In the genomic region with DNA sequence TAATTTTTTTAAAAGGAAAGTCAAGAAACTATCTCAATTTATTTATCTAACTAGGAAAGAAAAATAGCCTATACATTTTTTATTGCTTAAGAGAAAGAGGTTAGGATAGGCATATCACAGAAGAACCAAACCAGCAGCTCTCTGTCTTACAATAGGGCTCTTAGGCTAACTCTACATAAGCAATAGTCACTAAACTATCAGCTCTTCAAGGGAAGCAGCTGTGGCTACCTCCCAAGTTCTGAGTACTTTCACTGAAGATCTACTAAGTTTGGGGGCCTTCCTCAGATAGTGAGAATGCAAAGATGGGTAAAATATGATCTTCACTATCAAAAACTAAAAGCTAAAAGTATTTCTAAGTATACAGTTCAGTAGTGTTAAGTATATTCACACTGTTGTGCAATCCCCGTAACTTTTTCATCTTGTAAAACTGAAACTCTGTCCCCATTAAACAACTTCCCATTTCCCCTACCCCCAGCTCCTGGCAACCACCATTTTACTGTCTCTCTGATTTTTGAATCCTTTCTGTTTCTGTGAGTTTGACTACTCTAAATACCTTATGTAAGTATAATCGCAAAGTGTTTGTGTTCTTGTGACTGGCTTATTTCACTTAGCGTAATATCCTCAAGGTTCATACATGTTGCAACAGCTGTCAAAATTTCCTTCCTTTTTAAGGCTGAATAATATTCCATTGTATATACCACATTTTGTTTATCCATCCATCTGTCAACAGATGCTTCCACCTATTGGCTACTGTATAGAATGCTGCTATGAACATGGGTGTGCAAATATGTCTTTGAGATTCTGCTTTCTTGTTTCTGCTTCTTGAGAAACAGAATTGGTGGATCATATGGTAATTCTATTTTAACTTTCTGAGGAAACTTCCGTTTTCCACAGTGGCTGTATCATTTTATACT, we compare ENCODE assay signal across 27 cellular contexts.
DNase-seq lines count a peak whose midpoint lies in the region; ATAC-seq, FAIRE-seq and TF ChIP-seq lines count a peak whose summit lies in the region.
"Had no signal": no experiment of that assay in that cellular context is flagged by ENCODE, and none has a peak within 500 bp of the region (broad histone marks: within the 10 kb centered on the region; RNA-seq: fewer than 3 reads in every experiment).

No MANE protein-coding gene starts in this region.

- no peak for TF ChIP-seq RAD21 in HepG2 (CRISPR knock-in tag; IDR thresholded peaks at IDR 0.05)

- H3K27me3 Mint-ChIP-seq in activated CD4-positive, alpha-beta T cell treated with anti-CD3 and anti-CD28 coated beads, Interleukin-2, amount 10 ng/mL, durations not matched to agents 7 days and 5 days = no peaks in the 10 kb centered on the region

- intact Hi-C loops in right lobe of liver (cut with DNase I) (no loop called here), HepG2 (cut with micrococcal nuclease; ENCODE audit: unreplicated experiment) (no loop called here)

- H3K27me3 ChIP-seq in right lobe of liver (no peaks in the 10 kb centered on the region), HepG2 (ENCODE audit: control insufficient read depth in 1 of 2, insufficient read depth in 2 of 2, low read length in 2 of 2) (no peaks in the 10 kb centered on the region)
- H3K27me3 ChIP-seq: BE2C, cardiac muscle cell, dorsolateral prefrontal cortex, foreskin keratinocyte had no signal

- H3K4me3 ChIP-seq in right lobe of liver = no peak overlapping the region
- no peak overlapping the region for H3K4me3 ChIP-seq in HepG2 (replicated peaks in 1 of 3; ENCODE audit: insufficient read depth in 1 of 3, low read depth in 2 of 3, low read length in 3 of 3)
- H3K4me3 ChIP-seq: A549, cardiac muscle cell, dorsolateral prefrontal cortex, smooth muscle cell had no signal

- H3K36me3 ChIP-seq in right lobe of liver (no peaks in the 10 kb centered on the region), HepG2 (replicated peaks in 1 of 2; ENCODE audit: control insufficient read depth in 1 of 2, insufficient read depth in 2 of 2, low read length in 2 of 2) (no peaks in the 10 kb centered on the region; a peak in 2 of 5 replicates)
- H3K36me3 ChIP-seq: BE2C, cardiac muscle cell had no signal

- no peak overlapping the region for H3K9ac ChIP-seq in HepG2 (ENCODE audit: insufficient read depth, low read depth, low read length)

- CTCF ChIA-PET in HepG2 (lab: Yijun Ruan, JAX; ENCODE audit: low intra/inter-chr PET ratio, low total read pairs) = no interaction called here
- CTCF ChIA-PET in activated CD4-positive, alpha-beta T cell treated with anti-CD3 and anti-CD28 coated beads, Interleukin-2, amount 10 ng/mL, durations not matched to agents 7 days and 5 days (lab: Charles Lee) = interaction anchor here (0.7 kb wide), 1 partner anchor 14 kb away, joined by 3 read pairs; no protein-coding TSS in a partner anchor

- no peak for TF ChIP-seq EP300 in HepG2 (IDR thresholded peaks at IDR 0.05; ENCODE audit: low read depth in 2 of 2, low read length in 2 of 2)
- no peak for TF ChIP-seq EP300 in HepG2 (CRISPR knock-in tag; IDR thresholded peaks at IDR 0.05; ENCODE audit: borderline replicate concordance)

- DNase-seq in right lobe of liver (no peak), HepG2 (ENCODE audit: low spot score) (no peak), NOMO-1 (lab: John Stamatoyannopoulos, UW; ENCODE audit: unreplicated experiment in 2 of 2) (peak; percentile 74 to 90)
- DNase-seq in activated CD4-positive, alpha-beta T cell treated with anti-CD3 and anti-CD28 coated beads, Interleukin-2, amount 10 ng/mL, durations not matched to agents 7 days and 5 days = no peak
- DNase-seq in stimulated activated naive CD8-positive, alpha-beta T cell treated with anti-CD3 and anti-CD28 coated beads, Interleukin-15, Interleukin-2, amounts not matched to agents 100 U/mL and 50 U/mL, for 24 hours = no peak
- DNase-seq: activated CD4-positive, alpha-beta T cell treated with anti-CD3 and anti-CD28 coated beads, Interleukin-2, amount 50 U/mL, for 1 hour; activated CD8-positive, alpha-beta memory T cell treated with anti-CD3 and anti-CD28 coated beads, Interleukin-2, amount 50 U/mL, for 4 hours; activated effector memory CD4-positive, alpha-beta T cell treated with anti-CD3 and anti-CD28 coated beads, Interleukin-2, amount 50 U/mL, for 16 hours; amygdala; BE2C; dorsolateral prefrontal cortex; foreskin keratinocyte; islet precursor cell; NCI-H1417 treated with DMSO at 0.1 percent for 48 hours; NCI-H524; nucleus accumbens; PC-3; SHP77; stimulated activated CD4-positive, alpha-beta T cell treated with anti-CD3 and anti-CD28 coated beads, Interleukin-4, amount 100 ng/mL, for 24 hours; T-helper 1 cell had no signal

- 73% methylated on average over 4 of the region's 4 CpGs for WGBS in right lobe of liver (ENCODE audit: insufficient coverage, low coverage, low lambda C conversion rate, missing lambda C conversion rate)
- WGBS in HepG2 (ENCODE audit: low lambda C conversion rate) = 97% methylated on average over 4 of the region's 4 CpGs
- 58 to 96% (median 70%) methylated on average over 4 of the region's 4 CpGs for WGBS in adipose tissue, 3 donors

- no peaks in the 10 kb centered on the region for H4K20me1 ChIP-seq in HepG2 (ENCODE audit: insufficient read depth, low read length)

- no peak overlapping the region for H3K4me3 Mint-ChIP-seq in activated CD4-positive, alpha-beta T cell treated with anti-CD3 and anti-CD28 coated beads, Interleukin-2, amount 10 ng/mL, durations not matched to agents 7 days and 5 days

- H3K27ac Mint-ChIP-seq in activated CD4-positive, alpha-beta T cell treated with anti-CD3 and anti-CD28 coated beads, Interleukin-2, amount 10 ng/mL, durations not matched to agents 7 days and 5 days = no peak overlapping the region

- peak in 3 of 4 donors; percentile 24 to 41 (median 38) for ATAC-seq in right lobe of liver
- ATAC-seq in HepG2 = no peak
- ATAC-seq in HG03521 (IDR thresholded peaks at IDR 0.05; ENCODE audit: unreplicated experiment) = no peak
- no peak for ATAC-seq in HG03439 (IDR thresholded peaks at IDR 0.05; ENCODE audit: unreplicated experiment)
- ATAC-seq in stimulated activated naive CD8-positive, alpha-beta T cell treated with anti-CD3 and anti-CD28 coated beads, Interleukin-15, Interleukin-2, amounts not matched to agents 100 U/mL and 50 U/mL, for 24 hours = no peak
- ATAC-seq: A549, foreskin keratinocyte, PC-3 had no signal

- no peak overlapping the region for H3K4me2 ChIP-seq in HepG2 (ENCODE audit: low read depth, low read length)
- H3K4me2 ChIP-seq: A549, smooth muscle cell had no signal

- in situ Hi-C loops in HepG2 (cut with HindIII; ENCODE audit: extremely low pct_ligation_motif_present, low pct_unique_long_range_greater_than_20kb) = no loop called here

- no peak overlapping the region for H2AFZ ChIP-seq in HepG2 (ENCODE audit: low read length)

- no peaks in the 10 kb centered on the region for H3K79me2 ChIP-seq in HepG2 (ENCODE audit: insufficient read depth, low read length)

- H3K9me3 Mint-ChIP-seq in activated CD4-positive, alpha-beta T cell treated with anti-CD3 and anti-CD28 coated beads, Interleukin-2, amount 10 ng/mL, durations not matched to agents 7 days and 5 days = peaks cover 15% of the 10 kb centered on the region

- TF ChIP-seq CTCF in right lobe of liver (IDR thresholded peaks at IDR 0.05) (no peak), HepG2 (CRISPR knock-in tag; IDR thresholded peaks at IDR 0.05) (no peak)

- H3K4me1 ChIP-seq in right lobe of liver (no peaks in the 10 kb centered on the region), HepG2 (ENCODE audit: insufficient read depth, low read length) (no peaks in the 10 kb centered on the region)
- H3K4me1 ChIP-seq: A549 had no signal

- TF ChIP-seq POLR2A in right lobe of liver (IDR thresholded peaks at IDR 0.05) = no peak
- no peak for TF ChIP-seq POLR2A in HepG2 (IDR thresholded peaks at IDR 0.05; ENCODE audit: insufficient read depth in 1 of 2, low read depth in 2 of 2, low read length in 2 of 2)

- peaks cover 9% of the 10 kb centered on the region for H3K36me3 Mint-ChIP-seq in activated CD4-positive, alpha-beta T cell treated with anti-CD3 and anti-CD28 coated beads, Interleukin-2, amount 10 ng/mL, durations not matched to agents 7 days and 5 days (ENCODE audit: low read depth)

- no TSS peak for BruUV-seq in HepG2 (replicated peaks; lab: Mats Ljungman, UMichigan)

- POLR2A ChIA-PET in HepG2 (lab: Yijun Ruan, JAX) = no interaction called here
- POLR2A ChIA-PET in activated CD4-positive, alpha-beta T cell treated with anti-CD3 and anti-CD28 coated beads, Interleukin-2, amount 10 ng/mL, durations not matched to agents 7 days and 5 days (lab: Charles Lee) = interaction anchor here (0.7 kb wide), 1 partner anchor 68 kb away, joined by 4 read pairs; no protein-coding TSS in a partner anchor

- H3K9me3 ChIP-seq in right lobe of liver (no peaks in the 10 kb centered on the region), HepG2 (ENCODE audit: low read length) (no peaks in the 10 kb centered on the region)
- H3K9me3 ChIP-seq: A549, BE2C had no signal

- H3K4me1 Mint-ChIP-seq in activated CD4-positive, alpha-beta T cell treated with anti-CD3 and anti-CD28 coated beads, Interleukin-2, amount 10 ng/mL, durations not matched to agents 7 days and 5 days = no peaks in the 10 kb centered on the region

- no peak for FAIRE-seq in HepG2 (lab: Jason Lieb, UNC)
- FAIRE-seq: A549 had no signal

- H3K27ac ChIP-seq in right lobe of liver (no peak overlapping the region), HepG2 (ENCODE audit: extremely low read length, insufficient read depth, low read length) (no peak overlapping the region), adipose tissue (ENCODE audit: low read depth, low read length) (peak overlapping the region; percentile 66)
- H3K27ac ChIP-seq: A549, cardiac muscle cell, dorsolateral prefrontal cortex, epithelial cell of prostate, foreskin keratinocyte had no signal

TF ChIP-seq in HepG2, 621 proteins besides CTCF, POLR2A, EP300 and RAD21 (continues in another document):
- TF ChIP-seq ETV5 (CRISPR knock-in tag; IDR thresholded peaks at IDR 0.05; ENCODE audit: borderline replicate concordance) (no peak), ZNF292 (CRISPR knock-in tag; IDR thresholded peaks at IDR 0.05; ENCODE audit: borderline replicate concordance, low read depth) (no peak), ZSCAN9 (CRISPR knock-in tag; IDR thresholded peaks at IDR 0.05; ENCODE audit: borderline replicate concordance) (no peak), ZNF839 (CRISPR knock-in tag; IDR thresholded peaks at IDR 0.05; ENCODE audit: borderline replicate concordance) (no peak)
- TF ChIP-seq, protein P1, sequence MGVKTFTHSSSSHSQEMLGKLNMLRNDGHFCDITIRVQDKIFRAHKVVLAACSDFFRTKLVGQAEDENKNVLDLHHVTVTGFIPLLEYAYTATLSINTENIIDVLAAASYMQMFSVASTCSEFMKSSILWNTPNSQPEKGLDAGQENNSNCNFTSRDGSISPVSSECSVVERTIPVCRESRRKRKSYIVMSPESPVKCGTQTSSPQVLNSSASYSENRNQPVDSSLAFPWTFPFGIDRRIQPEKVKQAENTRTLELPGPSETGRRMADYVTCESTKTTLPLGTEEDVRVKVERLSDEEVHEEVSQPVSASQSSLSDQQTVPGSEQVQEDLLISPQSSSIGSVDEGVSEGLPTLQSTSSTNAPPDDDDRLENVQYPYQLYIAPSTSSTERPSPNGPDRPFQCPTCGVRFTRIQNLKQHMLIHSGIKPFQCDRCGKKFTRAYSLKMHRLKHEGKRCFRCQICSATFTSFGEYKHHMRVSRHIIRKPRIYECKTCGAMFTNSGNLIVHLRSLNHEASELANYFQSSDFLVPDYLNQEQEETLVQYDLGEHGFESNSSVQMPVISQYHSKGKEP (CRISPR knock-in tag; IDR thresholded peaks at IDR 0.05) = no peak

Comparison
In these comparisons a context has a peak if more than half of its experiments do, and no peak if none do; other contexts are left out.
1. ATAC-seq: peak in right lobe of liver (3 of 4); none in HepG2 (single experiment), HG03521 (single experiment), HG03439 (single experiment) and stimulated activated naive CD8-positive, alpha-beta T cell treated with anti-CD3 and anti-CD28 coated beads, Interleukin-15, Interleukin-2, amounts not matched to agents 100 U/mL and 50 U/mL, for 24 hours (single experiment).
2. DNase-seq: peak in NOMO-1 (2 of 2); none in right lobe of liver (0 of 3), HepG2 (single experiment), activated CD4-positive, alpha-beta T cell treated with anti-CD3 and anti-CD28 coated beads, Interleukin-2, amount 10 ng/mL, durations not matched to agents 7 days and 5 days (single experiment) and stimulated activated naive CD8-positive, alpha-beta T cell treated with anti-CD3 and anti-CD28 coated beads, Interleukin-15, Interleukin-2, amounts not matched to agents 100 U/mL and 50 U/mL, for 24 hours (single experiment).